Comparison of ENCODE assay signal across 20 cellular contexts in the genomic region with DNA sequence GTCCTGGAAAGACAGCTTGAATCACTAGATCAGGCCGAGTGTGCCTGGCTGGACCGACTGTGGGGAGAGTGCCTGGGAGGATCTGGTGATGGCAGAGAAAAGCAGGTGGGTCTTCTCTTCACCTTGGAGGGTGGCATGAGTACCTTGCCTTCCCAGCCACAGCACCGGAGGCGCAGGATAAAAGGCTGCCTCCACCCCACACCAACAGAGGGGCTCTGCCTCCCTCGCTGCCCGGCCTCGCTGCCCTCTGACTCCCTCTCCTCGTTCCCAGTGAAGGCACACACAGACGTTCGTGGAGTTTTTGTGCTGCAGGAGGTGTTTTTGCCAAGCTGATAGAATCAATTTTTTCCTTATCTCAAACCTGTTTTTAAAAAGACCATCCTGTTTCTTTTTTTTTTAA.
"Had no signal": no experiment of that assay in that cellular context is flagged by ENCODE, and none has a peak within 500 bp of the region (broad histone marks: within the 10 kb centered on the region; RNA-seq: fewer than 3 reads in every experiment).

No MANE protein-coding gene starts in this region.

- H3K4me3 ChIP-seq: MG63, SJCRH30, SK-N-MC had no signal

- H3K27me3 ChIP-seq: MG63, SJCRH30 had no signal

- H3K27ac ChIP-seq: SJCRH30, SK-N-MC had no signal

- H3K36me3 ChIP-seq: MG63, SJCRH30 had no signal

- H3K4me1 ChIP-seq: SJCRH30 had no signal

- DNase-seq: IMR-90, Karpas-422, KG1, MG63, NCI-H1092, NCI-H1105 treated with DMSO at 0.1 percent for 48 hours, NCI-H1417 treated with DMSO at 0.1 percent for 48 hours, NCI-H146, NCI-H1694 treated with DMSO at 0.1 percent for 48 hours, NCI-H1930, NCI-H2081, NCI-H2107, NCI-H2227 treated with DMSO at 0.1 percent for 48 hours, NCI-H524, NCI-H69, NCI-H774, RPMI8226, SHP77 treated with DMSO at 0.1 percent for 48 hours, SJCRH30 had no signal
